In genomic region chr20:57760698-57761412, GRCh38 we compare ENCODE assay signal across 28 cellular contexts. TPM values are rescaled to one million over a fixed set of nuclear protein-coding genes. Genes with fewer than 3 reads are reported as not detected.
DNase-seq lines count a peak whose midpoint lies in the region; ATAC-seq, FAIRE-seq and TF ChIP-seq lines count a peak whose summit lies in the region.
"Had no signal": no experiment of that assay in that cellular context is flagged by ENCODE, and none has a peak within 500 bp of the region (broad histone marks: within the 10 kb centered on the region; RNA-seq: fewer than 3 reads in every experiment).

No MANE protein-coding gene starts in this region.

- H3K56ac ChIP-seq in IMR-90 (ENCODE audit: extremely low read depth, insufficient read depth, low read length) = no peak overlapping the region

- TF ChIP-seq POLR2A in A549 (IDR thresholded peaks at IDR 0.05; ENCODE audit: low read length) = no peak
- TF ChIP-seq POLR2A in IMR-90 (IDR thresholded peaks at IDR 0.05; ENCODE audit: low read depth, low read length) = no peak

- H2BK20ac ChIP-seq in IMR-90 (ENCODE audit: low read depth, low read length) = no peak overlapping the region

- no peaks in the 10 kb centered on the region for H3K4me1 Mint-ChIP-seq in natural killer cell treated with Interleukin-12 subunit alpha and Interleukin-12 subunit beta and Interleukin-15 and Interleukin-18, amount 100 ng/mL, for 72 hours (ENCODE audit: low read depth in 2 of 2)
- H3K4me1 Mint-ChIP-seq: neural crest cell had no signal

- TF ChIP-seq RAD21 in A549 (conservative IDR thresholded peaks at IDR 0.05 in 1 of 2, IDR thresholded peaks at IDR 0.05 in 1 of 2) (no peak), IMR-90 (IDR thresholded peaks at IDR 0.05; ENCODE audit: low read length) (no peak)

- no peaks in the 10 kb centered on the region for H3K79me1 ChIP-seq in IMR-90 (ENCODE audit: low read depth in 1 of 2, low read length in 2 of 2)
- peaks cover 6% of the 10 kb centered on the region for H3K79me1 ChIP-seq in trophoblast cell (ENCODE audit: low read length)

- no peaks in the 10 kb centered on the region for H3K79me2 ChIP-seq in trophoblast cell (ENCODE audit: control insufficient read depth, insufficient read depth, low read length, poor library complexity)
- H3K79me2 ChIP-seq: parathyroid adenoma had no signal

- POLR2A ChIA-PET in A549 (lab: Yijun Ruan, JAX) = interaction anchor here (0.7 to 0.8 kb wide), 2 partner anchors 11 to 52 kb away, joined by 3 to 4 read pairs; no protein-coding TSS in a partner anchor
- POLR2A ChIA-PET in IMR-90 (lab: Charles Lee; ENCODE audit: unreplicated experiment) = no interaction called here

- peak overlapping the region; percentile 15 to 63; a peak in 5 of 6 replicates for H3K27ac ChIP-seq in A549
- no peak overlapping the region for H3K27ac ChIP-seq in IMR-90 (ENCODE audit: insufficient read depth, low read length)
- no peak overlapping the region for H3K27ac ChIP-seq in trophoblast cell (ENCODE audit: low read depth, low read length)
- H3K27ac ChIP-seq: heart right ventricle, parathyroid adenoma, stomach, tibial nerve had no signal

- H2AK5ac ChIP-seq in IMR-90 (ENCODE audit: low read depth, low read length) (no peak overlapping the region), trophoblast cell (ENCODE audit: low read length) (peak overlapping the region; percentile 52)

- H3K4me1 ChIP-seq in A549 (peaks cover 10% of the 10 kb centered on the region; the same call in 2 of the 3 replicates), IMR-90 (ENCODE audit: control insufficient read depth, insufficient read depth, low read length) (no peaks in the 10 kb centered on the region), trophoblast cell (ENCODE audit: control insufficient read depth in 1 of 2, insufficient read depth in 2 of 2, low read length in 2 of 2) (peaks cover 6 to 11% of the 10 kb centered on the region in 2 experiments)
- H3K4me1 ChIP-seq: BE2C, heart right ventricle, parathyroid adenoma, stomach, tibial nerve had no signal

- H3K9me1 ChIP-seq in IMR-90 (ENCODE audit: insufficient read depth, low read length) = no peaks in the 10 kb centered on the region

- WGBS in A549 (ENCODE audit: missing lambda C conversion rate) = 78% methylated on average over 4 of the region's 4 CpGs
- no CpG with 5 or more reads among the region's 4 CpGs for WGBS in IMR-90 (ENCODE audit: extremely low coverage in 2 of 2, insufficient read length in 1 of 2), 2 experiments
- WGBS in trophoblast cell (ENCODE audit: extremely low coverage, insufficient coverage, insufficient read length) = no CpG with 5 or more reads among the region's 4 CpGs

- CTCF ChIA-PET in A549 (lab: Yijun Ruan, JAX) (interaction anchor here (0.8 to 1.7 kb wide), 4 partner anchors 10 to 63 kb away, joined by 4 to 7 read pairs (median 6); no protein-coding TSS in a partner anchor), IMR-90 (lab: Yijun Ruan, JAX) (interaction anchor here (0.6 kb wide), 1 partner anchor 67 kb away, joined by 11 read pairs; no protein-coding TSS in a partner anchor)

- peak overlapping the region; percentile 55 for H2BK12ac ChIP-seq in trophoblast cell (ENCODE audit: low read length)

- H2BK5ac ChIP-seq in IMR-90 (ENCODE audit: low read depth, low read length, poor library complexity, severe bottlenecking) (no peak overlapping the region), trophoblast cell (ENCODE audit: low read depth, low read length, poor library complexity) (no peak overlapping the region)

- DNase-seq in A549 (ENCODE audit: low read depth in 1 of 2, low spot score in 1 of 2) (no peak), IMR-90 (no peak), bronchial epithelial cell (ENCODE audit: low read depth) (peak; percentile 43), trophoblast cell (no peak), COR-L47 (lab: John Stamatoyannopoulos, UW) (no peak), SIG-M5 (lab: John Stamatoyannopoulos, UW) (no peak)
- no peak for DNase-seq in natural killer cell treated with Interleukin-12 subunit alpha and Interleukin-12 subunit beta and Interleukin-15 and Interleukin-18, amount 100 ng/mL, for 72 hours (ENCODE audit: low spot score)
- DNase-seq: ACHN; activated CD4-positive, alpha-beta T cell treated with anti-CD3 and anti-CD28 coated beads for 4 hours; activated CD8-positive, alpha-beta memory T cell treated with anti-CD3 and anti-CD28 coated beads for 24 hours; activated naive CD4-positive, alpha-beta T cell treated with Interleukin-2 at 50 U/mL for 16 hours; activated T-cell treated with anti-CD3 and anti-CD28 coated beads, Interleukin-2, amount 50 U/mL, for 1 hour; BE2C; effector CD4-positive, alpha-beta T cell; foreskin fibroblast; heart right ventricle; NCI-H1092; NCI-H187 treated with DMSO at 0.1 percent for 48 hours; NCI-H526; SHP77 treated with DMSO at 0.1 percent for 48 hours; stomach had no signal

- intact Hi-C loops in IMR-90 (cut with micrococcal nuclease) = no loop called here

- no peak overlapping the region for H3K27ac Mint-ChIP-seq in natural killer cell treated with Interleukin-12 subunit alpha and Interleukin-12 subunit beta and Interleukin-15 and Interleukin-18, amount 100 ng/mL, for 72 hours

- H3K9me3 Mint-ChIP-seq in natural killer cell treated with Interleukin-12 subunit alpha and Interleukin-12 subunit beta and Interleukin-15 and Interleukin-18, amount 100 ng/mL, for 72 hours = no peaks in the 10 kb centered on the region

- H3K9ac ChIP-seq in IMR-90 (ENCODE audit: low read depth, low read length) (no peak overlapping the region), trophoblast cell (ENCODE audit: low read length) (no peak overlapping the region)
- H3K9ac ChIP-seq: parathyroid adenoma had no signal

- H3K36me3 Mint-ChIP-seq in natural killer cell treated with Interleukin-12 subunit alpha and Interleukin-12 subunit beta and Interleukin-15 and Interleukin-18, amount 100 ng/mL, for 72 hours = no peaks in the 10 kb centered on the region

- TF ChIP-seq CTCF in A549 (IDR thresholded peaks at IDR 0.05) (no peak), IMR-90 (conservative IDR thresholded peaks at IDR 0.05; ENCODE audit: low read depth, low read length) (no peak), bronchial epithelial cell (IDR thresholded peaks at IDR 0.05; ENCODE audit: insufficient read depth, low read length, severe bottlenecking) (no peak)

- no peaks in the 10 kb centered on the region for H4K20me1 ChIP-seq in IMR-90 (ENCODE audit: insufficient read depth, low read length)

- in situ Hi-C loops in IMR-90 (cut with MboI; ENCODE audit: low sequenced_read_pairs) = no loop called here

- no peak overlapping the region for H2BK15ac ChIP-seq in IMR-90 (ENCODE audit: low read depth, low read length)

- FAIRE-seq in A549 (lab: Jason Lieb, UNC) (no peak), bronchial epithelial cell (lab: Jason Lieb, UNC) (no peak)
- FAIRE-seq: GM12891 had no signal

- H2AK9ac ChIP-seq in IMR-90 (replicated peaks; ENCODE audit: low read depth, low read length, poor library complexity) = no peak overlapping the region

- H3K4me2 ChIP-seq in A549 = no peak overlapping the region
- H3K4me2 ChIP-seq in IMR-90 (ENCODE audit: low read depth, low read length) = no peak overlapping the region
- H3K4me2 ChIP-seq in trophoblast cell (ENCODE audit: low read length) = no peak overlapping the region

- peaks cover 17 to 40% of the 10 kb centered on the region in 2 donors for H3K27me3 Mint-ChIP-seq in natural killer cell treated with Interleukin-12 subunit alpha and Interleukin-12 subunit beta and Interleukin-15 and Interleukin-18, amount 100 ng/mL, for 72 hours

- no TSS peak for BruUV-seq in IMR-90 (replicated peaks; lab: Mats Ljungman, UMichigan)

- H3K14ac ChIP-seq in IMR-90 (replicated peaks; ENCODE audit: low read depth, low read length) = no peak overlapping the region
- H3K14ac ChIP-seq in trophoblast cell (ENCODE audit: low read length) = peak overlapping the region; percentile 28

- H4K12ac ChIP-seq in trophoblast cell (ENCODE audit: low read depth, low read length) = no peak overlapping the region

- H3K4me3 ChIP-seq in A549 (no peak overlapping the region), IMR-90 (ENCODE audit: insufficient read depth, low read depth, low read length) (no peak overlapping the region), bronchial epithelial cell (ENCODE audit: low read depth, low read length) (no peak overlapping the region), trophoblast cell (ENCODE audit: low read depth, low read length) (no peak overlapping the region)
- H3K4me3 ChIP-seq: heart right ventricle, stomach, tibial nerve had no signal

- H3K18ac ChIP-seq in IMR-90 (ENCODE audit: low read depth, low read length) (no peak overlapping the region), trophoblast cell (ENCODE audit: low read length) (no peak overlapping the region)

- H3K36me3 ChIP-seq in IMR-90 (ENCODE audit: control insufficient read depth, insufficient read depth, low read length) (no peaks in the 10 kb centered on the region), bronchial epithelial cell (ENCODE audit: control insufficient read depth, insufficient read depth, low read length) (no peaks in the 10 kb centered on the region), trophoblast cell (ENCODE audit: control insufficient read depth in 1 of 2, insufficient read depth in 2 of 2, low read length in 2 of 2) (no peaks in the 10 kb centered on the region)
- H3K36me3 ChIP-seq: BE2C, heart right ventricle, stomach, tibial nerve had no signal

- H3K4me3 Mint-ChIP-seq in natural killer cell treated with Interleukin-12 subunit alpha and Interleukin-12 subunit beta and Interleukin-15 and Interleukin-18, amount 100 ng/mL, for 72 hours = no peak overlapping the region
- H3K4me3 Mint-ChIP-seq: neural crest cell had no signal

- H4K5ac ChIP-seq in IMR-90 (ENCODE audit: low read depth, low read length) = no peak overlapping the region

- H2BK120ac ChIP-seq in IMR-90 (ENCODE audit: low read depth, low read length) = no peak overlapping the region
- H2BK120ac ChIP-seq in trophoblast cell (ENCODE audit: insufficient read depth, low read length, poor library complexity) = peak overlapping the region; percentile 70

- H3K27me3 ChIP-seq in IMR-90 (ENCODE audit: control insufficient read depth, insufficient read depth, low read length) (peaks cover 8% of the 10 kb centered on the region), bronchial epithelial cell (ENCODE audit: control insufficient read depth, insufficient read depth, low read length) (peaks cover 14% of the 10 kb centered on the region), trophoblast cell (ENCODE audit: insufficient read depth, low read length) (no peaks in the 10 kb centered on the region)
- H3K27me3 ChIP-seq: BE2C, heart right ventricle, stomach, tibial nerve had no signal

- no peak overlapping the region for H3K23ac ChIP-seq in IMR-90 (ENCODE audit: low read depth, low read length)
- no peak overlapping the region for H3K23ac ChIP-seq in trophoblast cell (ENCODE audit: low read length)

- no peak for ATAC-seq in A549
- no peak for ATAC-seq in IMR-90 (ENCODE audit: low read depth)
- ATAC-seq in natural killer cell treated with Interleukin-12 subunit alpha and Interleukin-12 subunit beta and Interleukin-15 and Interleukin-18, amount 100 ng/mL, for 72 hours = no peak
- ATAC-seq in HG02678 (IDR thresholded peaks at IDR 0.05; ENCODE audit: unreplicated experiment) = no peak
- ATAC-seq: esophagus mucosa, heart right ventricle, Panc1 had no signal

- H4K8ac ChIP-seq in IMR-90 (ENCODE audit: low read depth in 2 of 2, low read length in 2 of 2) = no peak overlapping the region
- H4K8ac ChIP-seq in trophoblast cell (ENCODE audit: low read depth, low read length) = no peak overlapping the region

- dilution Hi-C loops in IMR-90 (cut with HindIII; ENCODE audit: low sequenced_read_pairs, unreplicated experiment) = no loop called here

- TF ChIP-seq EP300 in A549 (IDR thresholded peaks at IDR 0.05) = no peak

- no peak overlapping the region for H4K91ac ChIP-seq in IMR-90 (ENCODE audit: insufficient read depth, low read depth, low read length)
- peak overlapping the region; percentile 39 for H4K91ac ChIP-seq in trophoblast cell (ENCODE audit: low read depth, low read length)

- H2AFZ ChIP-seq in IMR-90 (replicated peaks; ENCODE audit: low read length, poor library complexity) = no peak overlapping the region
- H2AFZ ChIP-seq in trophoblast cell (ENCODE audit: insufficient read depth, low read length, poor library complexity) = no peak overlapping the region
- H2AFZ ChIP-seq: parathyroid adenoma had no signal

- H3K4ac ChIP-seq in IMR-90 (ENCODE audit: low read depth, low read length) (no peak overlapping the region), trophoblast cell (ENCODE audit: low read depth, low read length) (no peak overlapping the region)

- H3K9me3 ChIP-seq in A549 = peaks cover 20% of the 10 kb centered on the region
- peaks cover 8% of the 10 kb centered on the region for H3K9me3 ChIP-seq in IMR-90 (ENCODE audit: control insufficient read depth, insufficient read depth, low read length)
- no peaks in the 10 kb centered on the region for H3K9me3 ChIP-seq in trophoblast cell (ENCODE audit: insufficient read depth, low read depth, low read length)

RNA-seq across cellular contexts. Expression of gene PMEPA1, which starts 51.0 kb away (rescaled TPM):
- polyA plus RNA-seq in A549 (2011; rRNA removed) (131 and 150 TPM in 2 replicates), A549 (2017; fragmentation: RNase III; extraction: RNeasy Plus Mini Kit Qiagen cat#74134 plus additional on column Dnase treatment) (114 to 152 TPM (median 147 TPM) in 3 replicates), IMR-90 (2012; rRNA removed) (6.9 and 11.0 TPM in 2 replicates)
- polyA plus RNA-seq in A549 (2012; cell fraction: cytosol; rRNA removed) = 145 and 229 TPM in 2 replicates
- polyA plus RNA-seq in A549 (2012; cell fraction: nucleus; rRNA removed) = 263 and 339 TPM in 2 replicates
- 151 and 188 TPM in 2 replicates for polyA minus RNA-seq in A549 (2011; rRNA and poly(A)+ RNA removed)
- total RNA-seq in IMR-90 (2012; rRNA removed) (1.4 and 2.0 TPM in 2 replicates), bronchial epithelial cell (7.6 and 51.1 TPM in 2 replicates)
- polyA plus RNA-seq in IMR-90 (2012; cell fraction: cytosol; rRNA removed) = 2.9 and 9.8 TPM in 2 replicates
- polyA plus RNA-seq in IMR-90 (2012; cell fraction: nucleus; rRNA removed; ENCODE audit: low replicate concordance) = 3.2 and 9.0 TPM in 2 replicates
- polyA plus RNA-seq in trophoblast cell (2013) = 43.9 and 46.9 TPM in 2 replicates
- total RNA-seq in natural killer cell treated with Interleukin-12 subunit alpha and Interleukin-12 subunit beta and Interleukin-15 and Interleukin-18, amount 100 ng/mL, for 72 hours = under 1 TPM in 1 of 2 donors, not detected in 1; 0.08 TPM

Comparison
In these comparisons a context has a peak if more than half of its experiments do, and no peak if none do; other contexts are left out.
1. H3K27ac ChIP-seq: peak in A549 (2 of 2); none in IMR-90 (single experiment) and trophoblast cell (single experiment).